In genomic region chr3:189845069-189845468, GRCh38 we compare ENCODE assay signal across 24 cellular contexts.
"Had no signal": no experiment of that assay in that cellular context is flagged by ENCODE, and none has a peak within 500 bp of the region (broad histone marks: within the 10 kb centered on the region; RNA-seq: fewer than 3 reads in every experiment).

No MANE protein-coding gene starts in this region.

- H3K27ac ChIP-seq: dorsolateral prefrontal cortex, esophagus muscularis mucosa, foreskin keratinocyte, gastroesophageal sphincter, heart left ventricle, hepatocyte, left lung, neural progenitor cell, parathyroid adenoma, right lobe of liver, suprapubic skin, transverse colon, upper lobe of right lung, vagina had no signal

- H3K4me3 ChIP-seq: dorsolateral prefrontal cortex, esophagus muscularis mucosa, gastroesophageal sphincter, heart left ventricle, hepatocyte, left lung, neural progenitor cell, right lobe of liver, suprapubic skin, transverse colon, upper lobe of right lung, vagina had no signal

- H3K9ac ChIP-seq: neural progenitor cell, parathyroid adenoma had no signal

- DNase-seq: dorsolateral prefrontal cortex; effector CD4-positive, alpha-beta T cell; endodermal cell; foreskin keratinocyte; heart left ventricle; left cardiac atrium; left lung; mesenchymal stem cell; midbrain; naive thymus-derived CD4-positive, alpha-beta T cell; right lobe of liver; small intestine; stimulated activated CD4-positive, alpha-beta T cell treated with anti-CD3 and anti-CD28 coated beads, Interleukin-15, amount 100 ng/mL, for 24 hours; stimulated activated CD4-positive, alpha-beta T cell treated with anti-CD3 and anti-CD28 coated beads, Interleukin-2, amount 100 ng/mL, for 48 hours; stimulated activated naive B cell treated with anti-CD40 and anti-IgM and Interleukin-4, amounts not matched to agents 10 μg/mL and 1 μg/mL and 100 μg/mL, for 72 hours; transverse colon; upper lobe of right lung had no signal

- H3K36me3 ChIP-seq: esophagus muscularis mucosa, gastroesophageal sphincter, heart left ventricle, left lung, neural progenitor cell, right lobe of liver, suprapubic skin, transverse colon, upper lobe of right lung had no signal

- H3K9me3 ChIP-seq: esophagus muscularis mucosa, gastroesophageal sphincter, heart left ventricle, left lung, right lobe of liver, suprapubic skin, transverse colon, upper lobe of right lung, vagina had no signal

- ATAC-seq: foreskin keratinocyte; gastroesophageal sphincter; heart left ventricle; left cardiac atrium; left lung; naive thymus-derived CD4-positive, alpha-beta T cell; right lobe of liver; stimulated activated naive B cell treated with anti-CD40 and anti-IgM and Interleukin-4, amounts not matched to agents 10 μg/mL and 1 μg/mL and 100 μg/mL, for 72 hours; upper lobe of right lung had no signal
